In genomic region chr5:77937015-77937908, GRCh38 we compare ENCODE assay signal across 8 cellular contexts.
DNase-seq lines count a peak whose midpoint lies in the region; ATAC-seq and TF ChIP-seq lines count a peak whose summit lies in the region.

No MANE protein-coding gene starts in this region.

- peak; percentile 72 for ATAC-seq in GM19324 (IDR thresholded peaks at IDR 0.05; ENCODE audit: low FRiP score, unreplicated experiment)
- ATAC-seq in HG02970 (IDR thresholded peaks at IDR 0.05; ENCODE audit: low FRiP score, unreplicated experiment): peak; percentile 53
- ATAC-seq in activated CD4-positive, CD25-positive, alpha-beta regulatory T cell treated with anti-CD3 and anti-CD28 coated beads, Interleukin-2, amount 50 U/mL, for 24 hours: no peak

- TF ChIP-seq CTCF in CD14-positive monocyte (IDR thresholded peaks at IDR 0.05) (no peak), glutamatergic neuron (IDR thresholded peaks at IDR 0.05; ENCODE audit: partially characterized antibody, unreplicated experiment) (no peak)

- H3K4me3 Mint-ChIP-seq in CD14-positive monocyte (peak overlapping the region; percentile 51 to 93), glutamatergic neuron (ENCODE audit: unreplicated experiment) (no peak overlapping the region)

- H3K27ac Mint-ChIP-seq in CD14-positive monocyte: peak overlapping the region; percentile 79 to 93 (median 84)
- H3K27ac Mint-ChIP-seq in glutamatergic neuron (ENCODE audit: unreplicated experiment): no peak overlapping the region

- H3K9me3 Mint-ChIP-seq in CD14-positive monocyte: peaks cover 0 to 12% (median 2%) of the 10 kb centered on the region in 7 donors
- peaks cover 1% of the 10 kb centered on the region for H3K9me3 Mint-ChIP-seq in glutamatergic neuron (ENCODE audit: unreplicated experiment)

- H3K4me1 Mint-ChIP-seq in CD14-positive monocyte (peaks cover 30% of the 10 kb centered on the region), glutamatergic neuron (ENCODE audit: low read depth, unreplicated experiment) (no peaks in the 10 kb centered on the region)

- intact Hi-C loops in CD14-positive monocyte (cut with micrococcal nuclease): no loop called here

- H3K36me3 Mint-ChIP-seq in CD14-positive monocyte: peaks cover 0 to 4% of the 10 kb centered on the region in 2 donors
- no peaks in the 10 kb centered on the region for H3K36me3 Mint-ChIP-seq in glutamatergic neuron (ENCODE audit: unreplicated experiment)

- H3K27me3 Mint-ChIP-seq in CD14-positive monocyte (ENCODE audit: low read depth in 3 of 3): peaks cover 0 to 2% (median 0%) of the 10 kb centered on the region in 3 donors
- H3K27me3 Mint-ChIP-seq in glutamatergic neuron (ENCODE audit: unreplicated experiment): no peaks in the 10 kb centered on the region

- DNase-seq in CD14-positive monocyte (ENCODE audit: low spot score) (no peak), NOMO-1 treated with DMSO at 0.1 percent for 48 hours (lab: John Stamatoyannopoulos, UW; ENCODE audit: unreplicated experiment) (peak; percentile 76), glutamatergic neuron (no peak), NCI-H2107 (lab: John Stamatoyannopoulos, UW) (no peak)
- DNase-seq in activated CD8-positive, alpha-beta memory T cell treated with anti-CD3 and anti-CD28 coated beads, Interleukin-2, amount 50 U/mL, for 48 hours: no peak

Comparison
In these comparisons a context has a peak if more than half of its experiments do, and no peak if none do; other contexts are left out.
1. ATAC-seq: peak in GM19324 (single experiment) and HG02970 (single experiment); none in activated CD4-positive, CD25-positive, alpha-beta regulatory T cell treated with anti-CD3 and anti-CD28 coated beads, Interleukin-2, amount 50 U/mL, for 24 hours (0 of 2).